Comparison of ENCODE assay signal across 11 cellular contexts in genomic region chr20:20489054-20489453, GRCh38.
DNase-seq lines count a peak whose midpoint lies in the region; ATAC-seq and TF ChIP-seq lines count a peak whose summit lies in the region.
"Had no signal": no experiment of that assay in that cellular context is flagged by ENCODE, and none has a peak within 500 bp of the region (broad histone marks: within the 10 kb centered on the region; RNA-seq: fewer than 3 reads in every experiment).

No MANE protein-coding gene starts in this region.

- no peaks in the 10 kb centered on the region for H3K4me1 ChIP-seq in breast epithelium
- H3K4me1 ChIP-seq in mucosa of descending colon (ENCODE audit: low read depth) = no peaks in the 10 kb centered on the region
- H3K4me1 ChIP-seq: suprapubic skin had no signal

- H3K4me3 Mint-ChIP-seq in MCF 10A (ENCODE audit: unreplicated experiment) = peak overlapping the region; percentile 22
- H3K4me3 Mint-ChIP-seq: activated naive CD8-positive, alpha-beta T cell treated with anti-CD3 and anti-CD28 coated beads, Interleukin-2, amount 10 ng/mL, durations not matched to agents 7 days and 5 days had no signal

- peak; percentile 82 for ATAC-seq in HG02571 (IDR thresholded peaks at IDR 0.05; ENCODE audit: unreplicated experiment)
- ATAC-seq in HG03469 (IDR thresholded peaks at IDR 0.05; ENCODE audit: unreplicated experiment) = peak; percentile 92
- no peak for ATAC-seq in mucosa of descending colon

- H3K36me3 ChIP-seq in breast epithelium = no peaks in the 10 kb centered on the region
- H3K36me3 ChIP-seq in mucosa of descending colon (ENCODE audit: low read depth) = no peaks in the 10 kb centered on the region

- peaks cover 11% of the 10 kb centered on the region for H3K36me3 Mint-ChIP-seq in MCF 10A (ENCODE audit: insufficient read depth, unreplicated experiment)

- POLR2A ChIA-PET in MCF 10A (lab: Yijun Ruan, JAX) = interaction anchor here (0.5 to 1.1 kb wide), 8 partner anchors 9 to 472 kb away, joined by 3 read pairs; partner anchors contain the start of gene NAA20

- CTCF ChIA-PET in MCF 10A (lab: Yijun Ruan, JAX) = interaction anchor here (0.6 to 1.1 kb wide), 3 partner anchors 10 to 884 kb away, joined by 3 to 4 read pairs (median 3); no protein-coding TSS in a partner anchor

- peak overlapping the region; percentile 86 for H3K27ac Mint-ChIP-seq in MCF 10A (ENCODE audit: low read depth, unreplicated experiment)
- H3K27ac Mint-ChIP-seq: activated naive CD8-positive, alpha-beta T cell treated with anti-CD3 and anti-CD28 coated beads, Interleukin-2, amount 10 ng/mL, durations not matched to agents 7 days and 5 days had no signal

- H3K4me1 Mint-ChIP-seq in MCF 10A (ENCODE audit: insufficient read depth, unreplicated experiment) = peaks cover 22% of the 10 kb centered on the region

- TF ChIP-seq CTCF in MCF 10A (IDR thresholded peaks at IDR 0.05; ENCODE audit: unreplicated experiment) (no peak), breast epithelium (IDR thresholded peaks at IDR 0.05) (no peak), mucosa of descending colon (IDR thresholded peaks at IDR 0.05) (no peak)

- DNase-seq in MCF 10A (ENCODE audit: unreplicated experiment) = peak; percentile 33
- DNase-seq in breast epithelium (ENCODE audit: low spot score in 2 of 2) = no peak
- peak; percentile 25 for DNase-seq in superior temporal gyrus (ENCODE audit: extremely low spot score)
- DNase-seq in NCI-H187 (lab: John Stamatoyannopoulos, UW) = no peak
- no peak for DNase-seq in NCI-H2227 treated with DMSO at 0.1 percent for 48 hours (lab: John Stamatoyannopoulos, UW)
- no peak for DNase-seq in mucosa of descending colon
- DNase-seq: activated naive CD8-positive, alpha-beta T cell treated with anti-CD3 and anti-CD28 coated beads, Interleukin-2, amount 10 ng/mL, durations not matched to agents 7 days and 5 days; NCI-H1092 treated with DMSO at 0.1 percent for 48 hours had no signal

- no peaks in the 10 kb centered on the region for H3K9me3 Mint-ChIP-seq in MCF 10A (ENCODE audit: unreplicated experiment)
- H3K9me3 Mint-ChIP-seq: activated naive CD8-positive, alpha-beta T cell treated with anti-CD3 and anti-CD28 coated beads, Interleukin-2, amount 10 ng/mL, durations not matched to agents 7 days and 5 days had no signal

- H3K27me3 Mint-ChIP-seq in MCF 10A (ENCODE audit: insufficient read depth, unreplicated experiment) = no peaks in the 10 kb centered on the region
- H3K27me3 Mint-ChIP-seq: activated naive CD8-positive, alpha-beta T cell treated with anti-CD3 and anti-CD28 coated beads, Interleukin-2, amount 10 ng/mL, durations not matched to agents 7 days and 5 days had no signal

- H3K9me3 ChIP-seq in breast epithelium = no peaks in the 10 kb centered on the region
- no peaks in the 10 kb centered on the region for H3K9me3 ChIP-seq in mucosa of descending colon
- H3K9me3 ChIP-seq: suprapubic skin had no signal

- no peak for TF ChIP-seq POLR2A in breast epithelium (IDR thresholded peaks at IDR 0.05)

- no TSS peak for BruUV-seq in MCF 10A (replicated peaks; lab: Mats Ljungman, UMichigan)

- H3K4me3 ChIP-seq in breast epithelium (no peak overlapping the region), mucosa of descending colon (no peak overlapping the region)
- H3K4me3 ChIP-seq: suprapubic skin had no signal

- intact Hi-C loops in MCF 10A (cut with micrococcal nuclease) (loop anchor here (5.0 kb wide), 1 partner anchor 58 kb away; no protein-coding TSS in a partner anchor), breast epithelium (cut with DNase I; ENCODE audit: low total_unique reads) (no loop called here), mucosa of descending colon (cut with DNase I, micrococcal nuclease) (no loop called here)

- no peaks in the 10 kb centered on the region for H3K27me3 ChIP-seq in breast epithelium
- H3K27me3 ChIP-seq: suprapubic skin had no signal

- H3K27ac ChIP-seq in breast epithelium = no peak overlapping the region
- H3K27ac ChIP-seq: suprapubic skin had no signal

Comparison
In these comparisons a context has a peak if more than half of its experiments do, and no peak if none do; other contexts are left out.
1. DNase-seq: peak in MCF 10A (single experiment) and superior temporal gyrus (single experiment); none in breast epithelium (0 of 2), NCI-H187 (0 of 2), NCI-H2227 treated with DMSO at 0.1 percent for 48 hours (single experiment) and mucosa of descending colon (0 of 3).